ENCODE assay signal across 9 cellular contexts in the genomic region with DNA sequence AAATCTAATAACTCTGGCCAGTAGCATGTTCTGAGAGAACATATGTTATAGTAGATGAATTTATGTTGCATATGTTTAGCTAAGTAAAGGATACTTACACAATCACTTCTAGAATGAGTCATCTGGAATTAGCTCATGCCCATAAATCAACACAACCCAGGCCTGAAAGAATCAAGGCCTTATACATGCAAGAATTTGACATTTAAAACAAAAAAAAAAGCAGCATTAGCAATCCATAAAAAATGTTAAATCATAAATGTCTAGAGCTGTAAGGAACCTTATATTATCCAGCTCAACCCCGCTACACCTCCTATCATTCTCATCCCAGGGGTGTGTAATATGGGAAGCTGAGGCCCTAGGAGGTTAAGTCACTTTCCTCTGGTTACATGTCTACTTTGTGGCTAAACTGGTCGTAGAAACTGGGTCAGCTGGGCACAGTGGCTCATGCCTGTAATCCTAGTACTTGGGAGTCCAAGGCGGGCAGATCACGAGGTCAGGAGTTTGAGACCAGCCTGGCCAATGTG.
DNase-seq lines count a peak whose midpoint lies in the region; ATAC-seq and TF ChIP-seq lines count a peak whose summit lies in the region.
"Had no signal": no experiment of that assay in that cellular context is flagged by ENCODE, and none has a peak within 500 bp of the region (broad histone marks: within the 10 kb centered on the region; RNA-seq: fewer than 3 reads in every experiment).

No MANE protein-coding gene starts in this region.

- no peak overlapping the region for H3K9ac ChIP-seq in IMR-90 (ENCODE audit: low read depth, low read length)

- BruUV-seq in IMR-90 (replicated peaks; lab: Mats Ljungman, UMichigan) = no TSS peak

- H2BK15ac ChIP-seq in IMR-90 (ENCODE audit: low read depth, low read length) = no peak overlapping the region

- peak overlapping the region; percentile 11 for H3K23ac ChIP-seq in IMR-90 (ENCODE audit: low read depth, low read length)

- TF ChIP-seq EP300 in tibial nerve (IDR thresholded peaks at IDR 0.05) = peak in 1 of 2 donors; percentile 10

- peaks cover 6% of the 10 kb centered on the region; the same call in 1 of the 2 replicates for H3K9me1 ChIP-seq in IMR-90 (ENCODE audit: insufficient read depth, low read length)

- H3K4me3 ChIP-seq in IMR-90 (ENCODE audit: insufficient read depth, low read depth, low read length) (no peak overlapping the region), tibial nerve (no peak overlapping the region)

- peak overlapping the region; percentile 15 for H3K4me2 ChIP-seq in IMR-90 (ENCODE audit: low read depth, low read length)

- no peak for TF ChIP-seq RAD21 in IMR-90 (IDR thresholded peaks at IDR 0.05; ENCODE audit: low read length)

- in situ Hi-C loops in IMR-90 (cut with MboI; ENCODE audit: low sequenced_read_pairs) = no loop called here

- CTCF ChIA-PET in IMR-90 (lab: Yijun Ruan, JAX) = no interaction called here

- H4K20me1 ChIP-seq in IMR-90 (ENCODE audit: insufficient read depth, low read length) = no peaks in the 10 kb centered on the region

- TF ChIP-seq CTCF in AG09319 (IDR thresholded peaks at IDR 0.05; ENCODE audit: low read depth, low read length) = no peak
- TF ChIP-seq CTCF in IMR-90 (conservative IDR thresholded peaks at IDR 0.05; ENCODE audit: low read depth, low read length) = no peak
- TF ChIP-seq CTCF in tibial nerve (IDR thresholded peaks at IDR 0.05) = no peak
- no peak for TF ChIP-seq CTCF in GM20000 (IDR thresholded peaks at IDR 0.05; ENCODE audit: extremely low read depth, missing control alignments)

- H3K9me3 ChIP-seq in IMR-90 (ENCODE audit: control insufficient read depth, insufficient read depth, low read length) = 0 out of 2 replicates have a peak, but pooled peaks cover 2% of the 10 kb centered on the region
- no peaks in the 10 kb centered on the region for H3K9me3 ChIP-seq in tibial nerve

- TF ChIP-seq POLR2A in IMR-90 (IDR thresholded peaks at IDR 0.05; ENCODE audit: low read depth, low read length) (no peak), tibial nerve (IDR thresholded peaks at IDR 0.05) (no peak)

- no peak overlapping the region for H2AK9ac ChIP-seq in IMR-90 (replicated peaks; ENCODE audit: low read depth, low read length, poor library complexity)

- H2BK5ac ChIP-seq in IMR-90 (ENCODE audit: low read depth, low read length, poor library complexity, severe bottlenecking) = peak overlapping the region; percentile 94

- peak overlapping the region; percentile 97 for H2BK120ac ChIP-seq in IMR-90 (ENCODE audit: low read depth, low read length)

- no CpG with 5 or more reads among the region's 4 CpGs for WGBS in IMR-90 (ENCODE audit: extremely low coverage in 2 of 2, insufficient read length in 1 of 2), 2 experiments
- 52 to 66% methylated on average over 4 of the region's 4 CpGs for WGBS in tibial nerve, 2 donors

- H2AK5ac ChIP-seq in IMR-90 (ENCODE audit: low read depth, low read length) = peak overlapping the region; percentile 38

- no peaks in the 10 kb centered on the region for H3K36me3 ChIP-seq in IMR-90 (ENCODE audit: control insufficient read depth, insufficient read depth, low read length)
- H3K36me3 ChIP-seq in tibial nerve = no peaks in the 10 kb centered on the region

- dilution Hi-C loops in IMR-90 (cut with HindIII; ENCODE audit: low sequenced_read_pairs, unreplicated experiment) = no loop called here

- H3K79me1 ChIP-seq in IMR-90 (ENCODE audit: low read depth in 1 of 2, low read length in 2 of 2) = no peaks in the 10 kb centered on the region; a peak in 1 of 4 replicates

- peak overlapping the region; percentile 96; the same call in 1 of the 2 replicates for H2BK20ac ChIP-seq in IMR-90 (ENCODE audit: low read depth, low read length)

- H4K8ac ChIP-seq in IMR-90 (ENCODE audit: low read depth in 2 of 2, low read length in 2 of 2) = peak overlapping the region; percentile 7 to 19; a peak in 2 of 4 replicates

- peak overlapping the region; percentile 89 for H3K4ac ChIP-seq in IMR-90 (ENCODE audit: low read depth, low read length)

- peak overlapping the region; percentile 25; the same call in 1 of the 2 replicates for H3K56ac ChIP-seq in IMR-90 (ENCODE audit: extremely low read depth, insufficient read depth, low read length)

- H3K14ac ChIP-seq in IMR-90 (replicated peaks; ENCODE audit: low read depth, low read length) = peak overlapping the region; percentile 26; the same call in 1 of the 2 replicates

- peak overlapping the region; percentile 32 for H3K18ac ChIP-seq in IMR-90 (ENCODE audit: low read depth, low read length)

- H3K27me3 ChIP-seq in IMR-90 (ENCODE audit: control insufficient read depth, insufficient read depth, low read length) (no peaks in the 10 kb centered on the region), tibial nerve (no peaks in the 10 kb centered on the region)

- H4K91ac ChIP-seq in IMR-90 (ENCODE audit: insufficient read depth, low read depth, low read length) = peak overlapping the region; percentile 67

- H3K4me1 ChIP-seq in IMR-90 (ENCODE audit: control insufficient read depth, insufficient read depth, low read length) = peaks cover 21% of the 10 kb centered on the region
- H3K4me1 ChIP-seq in tibial nerve = peaks cover 0 to 57% (median 2%) of the 10 kb centered on the region in 4 donors

- DNase-seq in AG09319 (ENCODE audit: extremely low read depth, low read depth) (peak; percentile 79), IMR-90 (peak; percentile 99), amniotic stem cell (lab: John Stamatoyannopoulos, UW) (peak; percentile 86), lung microvascular endothelial cell (ENCODE audit: low read depth in 2 of 2) (peak; percentile 66 to 94), NCI-H187 (lab: John Stamatoyannopoulos, UW) (no peak), tibial nerve (ENCODE audit: low spot score in 2 of 2) (no peak), GM20000 (ENCODE audit: low spot score) (no peak)
- no peak for DNase-seq in central memory CD4-positive, alpha-beta T cell
- DNase-seq: immature natural killer cell had no signal

- POLR2A ChIA-PET in IMR-90 (lab: Charles Lee; ENCODE audit: unreplicated experiment) = interaction anchor here (0.5 kb wide), 1 partner anchor 36 kb away, joined by 4 read pairs; no protein-coding TSS in a partner anchor

- H4K5ac ChIP-seq in IMR-90 (ENCODE audit: low read depth, low read length) = peak overlapping the region; percentile 39

- peak; percentile 40 for ATAC-seq in IMR-90 (ENCODE audit: low read depth)

- intact Hi-C loops in IMR-90 (cut with micrococcal nuclease) = loop anchor here (1.0 kb wide), 2 partner anchors 19 to 49 kb away; no protein-coding TSS in a partner anchor

- peak overlapping the region; percentile 95 for H3K27ac ChIP-seq in IMR-90 (ENCODE audit: insufficient read depth, low read length)
- peak overlapping the region in 2 of 4 donors; percentile 36 to 43 for H3K27ac ChIP-seq in tibial nerve

- H2AFZ ChIP-seq in IMR-90 (replicated peaks; ENCODE audit: low read length, poor library complexity) = peak overlapping the region; percentile 45

TF ChIP-seq in IMR-90, 13 proteins besides CTCF, POLR2A, EP300 and RAD21:
- TF ChIP-seq, protein P1, sequence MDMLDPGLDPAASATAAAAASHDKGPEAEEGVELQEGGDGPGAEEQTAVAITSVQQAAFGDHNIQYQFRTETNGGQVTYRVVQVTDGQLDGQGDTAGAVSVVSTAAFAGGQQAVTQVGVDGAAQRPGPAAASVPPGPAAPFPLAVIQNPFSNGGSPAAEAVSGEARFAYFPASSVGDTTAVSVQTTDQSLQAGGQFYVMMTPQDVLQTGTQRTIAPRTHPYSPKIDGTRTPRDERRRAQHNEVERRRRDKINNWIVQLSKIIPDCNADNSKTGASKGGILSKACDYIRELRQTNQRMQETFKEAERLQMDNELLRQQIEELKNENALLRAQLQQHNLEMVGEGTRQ (IDR thresholded peaks at IDR 0.05; ENCODE audit: low read depth, low read length) = 0 out of 2 replicates have a peak, but pooled peaks have one; percentile 22
- TF ChIP-seq SMC3 (IDR thresholded peaks at IDR 0.05; ENCODE audit: low read depth, low read length) (no peak), MXI1 (IDR thresholded peaks at IDR 0.05; ENCODE audit: borderline replicate concordance, low read depth, low read length) (no peak), RFX5 (IDR thresholded peaks at IDR 0.05; ENCODE audit: low read depth, low read length) (no peak), RCOR1 (IDR thresholded peaks at IDR 0.05; ENCODE audit: insufficient replicate concordance, low read length) (no peak), FOS (IDR thresholded peaks at IDR 0.05; ENCODE audit: low read depth, low read length) (peak; percentile 95), BHLHE40 (IDR thresholded peaks at IDR 0.05; ENCODE audit: low read depth, low read length) (no peak), CHD1 (IDR thresholded peaks at IDR 0.05; ENCODE audit: low read depth, low read length) (no peak), MAZ (IDR thresholded peaks at IDR 0.05; ENCODE audit: borderline replicate concordance, low read depth, low read length) (no peak), NFE2L2 (IDR thresholded peaks at IDR 0.05; ENCODE audit: low read depth, low read length) (no peak), CEBPB (IDR thresholded peaks at IDR 0.05; ENCODE audit: low read depth, low read length) (peak; percentile 97), MAFK (IDR thresholded peaks at IDR 0.05; ENCODE audit: low read depth, low read length) (0 out of 2 replicates have a peak, but pooled peaks have one; percentile 10)
- TF ChIP-seq, protein P2, sequence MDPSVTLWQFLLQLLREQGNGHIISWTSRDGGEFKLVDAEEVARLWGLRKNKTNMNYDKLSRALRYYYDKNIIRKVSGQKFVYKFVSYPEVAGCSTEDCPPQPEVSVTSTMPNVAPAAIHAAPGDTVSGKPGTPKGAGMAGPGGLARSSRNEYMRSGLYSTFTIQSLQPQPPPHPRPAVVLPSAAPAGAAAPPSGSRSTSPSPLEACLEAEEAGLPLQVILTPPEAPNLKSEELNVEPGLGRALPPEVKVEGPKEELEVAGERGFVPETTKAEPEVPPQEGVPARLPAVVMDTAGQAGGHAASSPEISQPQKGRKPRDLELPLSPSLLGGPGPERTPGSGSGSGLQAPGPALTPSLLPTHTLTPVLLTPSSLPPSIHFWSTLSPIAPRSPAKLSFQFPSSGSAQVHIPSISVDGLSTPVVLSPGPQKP (IDR thresholded peaks at IDR 0.05; ENCODE audit: borderline replicate concordance, low read depth, low read length) = no peak

Comparison
In these comparisons a context has a peak if more than half of its experiments do, and no peak if none do; other contexts are left out.
1. DNase-seq: peak in AG09319 (single experiment), IMR-90 (single experiment), amniotic stem cell (single experiment) and lung microvascular endothelial cell (2 of 2); none in NCI-H187 (0 of 2), tibial nerve (0 of 2), central memory CD4-positive, alpha-beta T cell (single experiment) and GM20000 (single experiment).